8 cellular contexts compared by ENCODE assay signal in genomic region chr17:79838541-79839274, GRCh38. TPM values are rescaled to one million over a fixed set of nuclear protein-coding genes. Genes with fewer than 3 reads are reported as not detected.
DNase-seq lines count a peak whose midpoint lies in the region; ATAC-seq, FAIRE-seq and TF ChIP-seq lines count a peak whose summit lies in the region.

No MANE protein-coding gene starts in this region.

- H3K36me3 Mint-ChIP-seq in activated naive CD4-positive, alpha-beta T cell treated with anti-CD3 and anti-CD28 coated beads, Interleukin-2, amount 50 U/mL, for 24 hours = peaks cover 3% of the 10 kb centered on the region

- DNase-seq in AG20443 (ENCODE audit: low spot score) (peak; percentile 56), RCC 7860 (ENCODE audit: low spot score) (peak; percentile 35), globus pallidus (ENCODE audit: low spot score) (peak; percentile 76), osteoblast (ENCODE audit: insufficient read length, low spot score, missing footprints) (peak; percentile 97), NCI-H1048 (lab: John Stamatoyannopoulos, UW) (no peak)

- peaks cover 26% of the 10 kb centered on the region for H3K79me2 ChIP-seq in osteoblast (ENCODE audit: insufficient read depth, low read length)

- peaks cover 44% of the 10 kb centered on the region for H3K4me1 Mint-ChIP-seq in activated naive CD4-positive, alpha-beta T cell treated with anti-CD3 and anti-CD28 coated beads, Interleukin-2, amount 50 U/mL, for 24 hours

- H3K27ac ChIP-seq in osteoblast (ENCODE audit: low read depth, low read length) = peak overlapping the region; percentile 68

- TF ChIP-seq CTCF in osteoblast (IDR thresholded peaks at IDR 0.05; ENCODE audit: extremely low read depth, low read depth, low read length) = no peak

- H3K4me3 Mint-ChIP-seq in activated naive CD4-positive, alpha-beta T cell treated with anti-CD3 and anti-CD28 coated beads, Interleukin-2, amount 50 U/mL, for 24 hours = peak overlapping the region; percentile 94

- H3K9me3 Mint-ChIP-seq in activated naive CD4-positive, alpha-beta T cell treated with anti-CD3 and anti-CD28 coated beads, Interleukin-2, amount 50 U/mL, for 24 hours = no peaks in the 10 kb centered on the region

- H3K4me1 ChIP-seq in osteoblast (ENCODE audit: insufficient read depth, low read length) = peaks cover 21% of the 10 kb centered on the region

- H2AFZ ChIP-seq in osteoblast (ENCODE audit: low read length) = peak overlapping the region; percentile 80

- peak overlapping the region; percentile 93 for H3K27ac Mint-ChIP-seq in activated naive CD4-positive, alpha-beta T cell treated with anti-CD3 and anti-CD28 coated beads, Interleukin-2, amount 50 U/mL, for 24 hours

- ATAC-seq in GM19023 (IDR thresholded peaks at IDR 0.05; ENCODE audit: unreplicated experiment) = peak; percentile 12
- ATAC-seq in HG03442 (IDR thresholded peaks at IDR 0.05; ENCODE audit: unreplicated experiment) = peak; percentile 2

- H3K4me2 ChIP-seq in osteoblast (ENCODE audit: insufficient read depth, low read length) = peak overlapping the region; percentile 88

- peaks cover 14% of the 10 kb centered on the region for H3K36me3 ChIP-seq in osteoblast (ENCODE audit: insufficient read depth, low read length)

- peaks cover 29% of the 10 kb centered on the region for H4K20me1 ChIP-seq in osteoblast (ENCODE audit: insufficient read depth, low read length)

- no peaks in the 10 kb centered on the region for H3K9me3 ChIP-seq in osteoblast (ENCODE audit: low read depth, low read length)

- H3K27me3 ChIP-seq in osteoblast (ENCODE audit: insufficient read depth, low read length) = peaks cover 39% of the 10 kb centered on the region

- H3K4me3 ChIP-seq in osteoblast (ENCODE audit: insufficient read depth, low read length) = peak overlapping the region; percentile 90

- H3K27me3 Mint-ChIP-seq in activated naive CD4-positive, alpha-beta T cell treated with anti-CD3 and anti-CD28 coated beads, Interleukin-2, amount 50 U/mL, for 24 hours = peaks cover 13% of the 10 kb centered on the region

- no peak for FAIRE-seq in RCC 7860 (lab: Jason Lieb, UNC)

RNA-seq across cellular contexts. Expression of gene CBX4, which starts 0.5 kb away (rescaled TPM):
- total RNA-seq in osteoblast = 17.1 and 22.1 TPM in 2 replicates

RNA-seq across cellular contexts. Expression of gene CBX8, which starts 41.8 kb away (rescaled TPM):
- 2.4 and 3.3 TPM in 2 replicates for total RNA-seq in osteoblast
